Comparison of ENCODE assay signal across 31 cellular contexts in the genomic region with DNA sequence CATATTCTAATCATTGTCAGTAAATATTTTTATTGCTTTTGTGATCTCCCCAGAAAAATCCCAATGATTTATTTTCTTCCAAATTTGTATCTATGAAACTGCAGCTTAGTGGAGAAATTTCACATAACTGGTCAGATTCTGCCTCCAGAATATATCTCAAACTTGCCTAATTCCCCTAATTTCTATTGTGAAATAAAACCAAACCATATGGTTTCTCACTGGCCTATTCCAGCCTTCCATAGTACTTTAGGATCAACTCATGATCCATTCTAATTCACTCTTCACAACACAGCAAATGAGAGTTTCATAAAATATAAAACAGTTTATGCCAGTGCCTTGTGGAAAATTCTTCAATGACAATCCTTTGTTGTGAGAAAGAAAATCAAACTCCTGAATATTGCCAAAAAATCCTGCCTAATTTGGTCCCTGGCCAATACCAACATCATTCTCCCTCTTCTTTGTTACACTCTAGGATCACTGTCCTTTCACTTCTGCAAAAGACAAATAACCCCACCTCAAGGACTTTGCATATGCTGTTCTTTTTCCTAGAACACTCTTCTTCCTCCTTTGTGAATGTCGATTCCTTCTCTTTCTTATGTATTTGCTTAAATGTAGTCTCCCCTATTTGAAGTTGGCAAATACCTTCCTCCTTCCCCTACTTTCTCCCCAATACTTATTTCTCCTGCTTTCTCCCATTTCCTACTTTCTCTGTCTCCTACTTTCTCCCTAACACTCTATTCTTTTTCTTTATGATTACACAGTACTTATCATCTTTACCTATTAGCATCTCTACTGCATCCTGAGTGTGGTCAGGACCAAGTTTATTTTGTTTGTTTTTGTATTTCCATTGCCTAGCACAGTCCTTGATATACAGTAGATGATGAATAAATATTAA.
"Had no signal": no experiment of that assay in that cellular context is flagged by ENCODE, and none has a peak within 500 bp of the region (broad histone marks: within the 10 kb centered on the region; RNA-seq: fewer than 3 reads in every experiment).

No MANE protein-coding gene starts in this region.

- H3K4me1 ChIP-seq: ascending aorta, colonic mucosa, left lung, lower lobe of right lung, right lobe of liver, upper lobe of right lung had no signal

- ATAC-seq: left lung; lower lobe of right lung; natural killer cell treated with Interleukin-12 subunit alpha and Interleukin-12 subunit beta and Interleukin-15 and Interleukin-18, amount 100 ng/mL, for 72 hours; right lobe of liver; upper lobe of right lung had no signal

- DNase-seq: activated CD4-positive, alpha-beta memory T cell treated with anti-CD3 and anti-CD28 coated beads, Interleukin-2, amount 10 ng/mL, durations not matched to agents 7 days and 5 days; activated CD4-positive, alpha-beta T cell treated with anti-CD3 and anti-CD28 coated beads for 1 hour; activated CD4-positive, alpha-beta T cell treated with anti-CD3 and anti-CD28 coated beads, Interleukin-2, amount 10 ng/mL, durations not matched to agents 7 days and 5 days; activated CD8-positive, alpha-beta memory T cell treated with anti-CD3 and anti-CD28 coated beads, Interleukin-2, amount 50 U/mL, for 48 hours; activated gamma-delta T cell; activated naive CD4-positive, alpha-beta T cell treated with anti-CD3 and anti-CD28 coated beads, Interleukin-2, amount 10 ng/mL, durations not matched to agents 7 days and 5 days; activated naive CD8-positive, alpha-beta T cell treated with anti-CD3 and anti-CD28 coated beads, Interleukin-2, amount 10 ng/mL, durations not matched to agents 7 days and 5 days; activated T-cell treated with anti-CD3 and anti-CD28 coated beads, Interleukin-2, amount 50 U/mL, for 24 hours; cerebellar nuclear complex; colonic mucosa; dorsolateral prefrontal cortex; effector memory CD4-positive, alpha-beta T cell; left lung; lower lobe of right lung; mesendoderm; ovary; right lobe of liver; stimulated activated CD4-positive, alpha-beta T cell treated with anti-CD3 and anti-CD28 coated beads, Interleukin-12 subunit alpha, Interleukin-12 subunit beta, amount 100 ng/mL, for 4 hours; stimulated activated CD4-positive, alpha-beta T cell treated with anti-CD3 and anti-CD28 coated beads, Interleukin-4, amount 100 ng/mL, for 4 hours; stimulated activated CD8-positive, alpha-beta memory T cell treated with anti-CD3 and anti-CD28 coated beads, Interleukin-4, amount 100 ng/mL, for 48 hours; T1000; tibial artery; upper lobe of right lung had no signal

- H3K36me3 Mint-ChIP-seq: activated naive CD4-positive, alpha-beta T cell treated with anti-CD3 and anti-CD28 coated beads, Interleukin-2, amount 10 ng/mL, durations not matched to agents 7 days and 5 days; activated naive CD8-positive, alpha-beta T cell treated with anti-CD3 and anti-CD28 coated beads, Interleukin-2, amount 10 ng/mL, durations not matched to agents 7 days and 5 days; brain; natural killer cell treated with Interleukin-12 subunit alpha and Interleukin-12 subunit beta and Interleukin-15 and Interleukin-18, amount 100 ng/mL, for 72 hours; stimulated activated memory B cell treated with anti-CD40 and anti-IgM and Interleukin-4, amounts not matched to agents 10 μg/mL and 1 μg/mL and 100 μg/mL, for 72 hours had no signal

- H3K36me3 ChIP-seq: ascending aorta, cardiac muscle cell, colonic mucosa, left lung, lower lobe of right lung, ovary, right lobe of liver, suprapubic skin, tibial artery, upper lobe of right lung had no signal

- H3K4me3 Mint-ChIP-seq: activated CD4-positive, alpha-beta memory T cell treated with anti-CD3 and anti-CD28 coated beads, Interleukin-2, amount 10 ng/mL, durations not matched to agents 7 days and 5 days; activated CD4-positive, alpha-beta T cell treated with anti-CD3 and anti-CD28 coated beads, Interleukin-2, amount 10 ng/mL, durations not matched to agents 7 days and 5 days; activated naive CD4-positive, alpha-beta T cell treated with anti-CD3 and anti-CD28 coated beads, Interleukin-2, amount 10 ng/mL, durations not matched to agents 7 days and 5 days; activated naive CD8-positive, alpha-beta T cell treated with anti-CD3 and anti-CD28 coated beads, Interleukin-2, amount 10 ng/mL, durations not matched to agents 7 days and 5 days; activated T-cell treated with anti-CD3 and anti-CD28 coated beads, Interleukin-2, amount 50 U/mL, for 24 hours; brain; natural killer cell treated with Interleukin-12 subunit alpha and Interleukin-12 subunit beta and Interleukin-15 and Interleukin-18, amount 100 ng/mL, for 72 hours; stimulated activated memory B cell treated with anti-CD40 and anti-IgM and Interleukin-4, amounts not matched to agents 10 μg/mL and 1 μg/mL and 100 μg/mL, for 72 hours; T-helper 1 cell treated with Interleukin-12 subunit alpha and Interleukin-12 subunit beta and Interleukin-4 antibody, amounts not matched to agents 30 μg/mL and 1 μg/mL, for 36 hours had no signal

- H3K4me3 ChIP-seq: ascending aorta, cardiac muscle cell, colonic mucosa, dorsolateral prefrontal cortex, left lung, lower lobe of right lung, ovary, right lobe of liver, suprapubic skin, tibial artery, upper lobe of right lung had no signal

- H3K9me3 ChIP-seq: ascending aorta, colonic mucosa, left lung, lower lobe of right lung, ovary, right lobe of liver, suprapubic skin, tibial artery, upper lobe of right lung had no signal

- H3K4me1 Mint-ChIP-seq: activated CD4-positive, alpha-beta memory T cell treated with anti-CD3 and anti-CD28 coated beads, Interleukin-2, amount 10 ng/mL, durations not matched to agents 7 days and 5 days; activated CD4-positive, alpha-beta T cell treated with anti-CD3 and anti-CD28 coated beads, Interleukin-2, amount 10 ng/mL, durations not matched to agents 7 days and 5 days; activated naive CD4-positive, alpha-beta T cell treated with anti-CD3 and anti-CD28 coated beads, Interleukin-2, amount 10 ng/mL, durations not matched to agents 7 days and 5 days; activated naive CD8-positive, alpha-beta T cell treated with anti-CD3 and anti-CD28 coated beads, Interleukin-2, amount 10 ng/mL, durations not matched to agents 7 days and 5 days; stimulated activated memory B cell treated with anti-CD40 and anti-IgM and Interleukin-4, amounts not matched to agents 10 μg/mL and 1 μg/mL and 100 μg/mL, for 72 hours had no signal

- H3K27me3 ChIP-seq: ascending aorta, cardiac muscle cell, colonic mucosa, dorsolateral prefrontal cortex, left lung, ovary, right lobe of liver, suprapubic skin, tibial artery, upper lobe of right lung had no signal

- H3K9me3 Mint-ChIP-seq: activated CD4-positive, alpha-beta memory T cell treated with anti-CD3 and anti-CD28 coated beads, Interleukin-2, amount 10 ng/mL, durations not matched to agents 7 days and 5 days; activated CD4-positive, alpha-beta T cell treated with anti-CD3 and anti-CD28 coated beads, Interleukin-2, amount 10 ng/mL, durations not matched to agents 7 days and 5 days; activated T-cell treated with anti-CD3 and anti-CD28 coated beads, Interleukin-2, amount 50 U/mL, for 24 hours; brain; stimulated activated memory B cell treated with anti-CD40 and anti-IgM and Interleukin-4, amounts not matched to agents 10 μg/mL and 1 μg/mL and 100 μg/mL, for 72 hours; T-helper 1 cell treated with Interleukin-12 subunit alpha and Interleukin-12 subunit beta and Interleukin-4 antibody, amounts not matched to agents 30 μg/mL and 1 μg/mL, for 36 hours had no signal

- H3K27me3 Mint-ChIP-seq: activated CD4-positive, alpha-beta memory T cell treated with anti-CD3 and anti-CD28 coated beads, Interleukin-2, amount 10 ng/mL, durations not matched to agents 7 days and 5 days; activated CD4-positive, alpha-beta T cell treated with anti-CD3 and anti-CD28 coated beads, Interleukin-2, amount 10 ng/mL, durations not matched to agents 7 days and 5 days; activated naive CD4-positive, alpha-beta T cell treated with anti-CD3 and anti-CD28 coated beads, Interleukin-2, amount 10 ng/mL, durations not matched to agents 7 days and 5 days; activated naive CD8-positive, alpha-beta T cell treated with anti-CD3 and anti-CD28 coated beads, Interleukin-2, amount 10 ng/mL, durations not matched to agents 7 days and 5 days; activated T-cell treated with anti-CD3 and anti-CD28 coated beads, Interleukin-2, amount 50 U/mL, for 24 hours; brain; natural killer cell treated with Interleukin-12 subunit alpha and Interleukin-12 subunit beta and Interleukin-15 and Interleukin-18, amount 100 ng/mL, for 72 hours; progenitor cell of endocrine pancreas; stimulated activated memory B cell treated with anti-CD40 and anti-IgM and Interleukin-4, amounts not matched to agents 10 μg/mL and 1 μg/mL and 100 μg/mL, for 72 hours had no signal

- H3K27ac ChIP-seq: ascending aorta, cardiac muscle cell, colonic mucosa, dorsolateral prefrontal cortex, left lung, lower lobe of right lung, ovary, right lobe of liver, suprapubic skin, tibial artery, upper lobe of right lung had no signal

- H3K27ac Mint-ChIP-seq: activated CD4-positive, alpha-beta memory T cell treated with anti-CD3 and anti-CD28 coated beads, Interleukin-2, amount 10 ng/mL, durations not matched to agents 7 days and 5 days; activated CD4-positive, alpha-beta T cell treated with anti-CD3 and anti-CD28 coated beads, Interleukin-2, amount 10 ng/mL, durations not matched to agents 7 days and 5 days; activated naive CD4-positive, alpha-beta T cell treated with anti-CD3 and anti-CD28 coated beads, Interleukin-2, amount 10 ng/mL, durations not matched to agents 7 days and 5 days; activated naive CD8-positive, alpha-beta T cell treated with anti-CD3 and anti-CD28 coated beads, Interleukin-2, amount 10 ng/mL, durations not matched to agents 7 days and 5 days; activated T-cell treated with anti-CD3 and anti-CD28 coated beads, Interleukin-2, amount 50 U/mL, for 24 hours; brain; natural killer cell treated with Interleukin-12 subunit alpha and Interleukin-12 subunit beta and Interleukin-15 and Interleukin-18, amount 100 ng/mL, for 72 hours; progenitor cell of endocrine pancreas; stimulated activated memory B cell treated with anti-CD40 and anti-IgM and Interleukin-4, amounts not matched to agents 10 μg/mL and 1 μg/mL and 100 μg/mL, for 72 hours; T-helper 1 cell treated with Interleukin-12 subunit alpha and Interleukin-12 subunit beta and Interleukin-4 antibody, amounts not matched to agents 30 μg/mL and 1 μg/mL, for 36 hours had no signal
